Comparison of ENCODE assay signal across 2 cellular contexts in genomic region chr1:38105267-38105666, GRCh38.
TF ChIP-seq lines count a peak whose summit lies in the region.

No MANE protein-coding gene starts in this region.

TF ChIP-seq in HEK293, 187 proteins besides CTCF, POLR2A, EP300 and RAD21:
- TF ChIP-seq ZNF664 (tag by site-specific recombination; IDR thresholded peaks at IDR 0.05) (peak; percentile 62; the same call in 1 of the 2 replicates), KLF9 (tag by site-specific recombination; IDR thresholded peaks at IDR 0.05; ENCODE audit: low read depth) (no peak)

TF ChIP-seq in K562, 482 proteins besides CTCF, POLR2A, EP300 and RAD21 (continues in another document):
- no peak for TF ChIP-seq ZNF592 (IDR thresholded peaks at IDR 0.05)
- peak; percentile 82 for TF ChIP-seq ATF7 (IDR thresholded peaks at IDR 0.05)
- peak; percentile 60 for TF ChIP-seq MYC (IDR thresholded peaks at IDR 0.05; ENCODE audit: low read depth, low read length)
- no peak for TF ChIP-seq MYC (CRISPR knock-in tag; IDR thresholded peaks at IDR 0.05; ENCODE audit: borderline replicate concordance, low read depth)
- TF ChIP-seq MTA3 (IDR thresholded peaks at IDR 0.05; ENCODE audit: borderline replicate concordance) = 0 out of 2 replicates have a peak, but pooled peaks have one; percentile 8
- peak; percentile 58 for TF ChIP-seq FOXJ2 (tag; IDR thresholded peaks at IDR 0.05)
- TF ChIP-seq ETV1 (tag; conservative IDR thresholded peaks at IDR 0.05; ENCODE audit: low read depth) = no peak
- peak; percentile 85 for TF ChIP-seq CEBPG (CRISPR knock-in tag; IDR thresholded peaks at IDR 0.05)
- peak; percentile 89 to 94 for TF ChIP-seq CEBPG (tag; conservative IDR thresholded peaks at IDR 0.05 in 1 of 2, IDR thresholded peaks at IDR 0.05 in 1 of 2)
- no peak for TF ChIP-seq NCOA4 (IDR thresholded peaks at IDR 0.05; ENCODE audit: partially characterized antibody)
- no peak for TF ChIP-seq HSF4 (CRISPR knock-in tag; IDR thresholded peaks at IDR 0.05; ENCODE audit: borderline replicate concordance)
- 0 out of 2 replicates have a peak, but pooled peaks have one; percentile 42 for TF ChIP-seq THRB (CRISPR knock-in tag; conservative IDR thresholded peaks at IDR 0.05)
- TF ChIP-seq SMAD4 (CRISPR knock-in tag; conservative IDR thresholded peaks at IDR 0.05) = peak; percentile 65; the same call in 1 of the 2 replicates
- no peak for TF ChIP-seq POLR3A (IDR thresholded peaks at IDR 0.05; ENCODE audit: borderline replicate concordance, extremely low read depth, insufficient read depth, insufficient read length)
- TF ChIP-seq SP2 (IDR thresholded peaks at IDR 0.05; ENCODE audit: extremely low read depth, low read depth, low read length, poor library complexity, severe bottlenecking) = no peak
- TF ChIP-seq LEF1 (IDR thresholded peaks at IDR 0.05) = peak; percentile 16; the same call in 1 of the 2 replicates
- no peak for TF ChIP-seq SREBF1 (IDR thresholded peaks at IDR 0.05; ENCODE audit: borderline replicate concordance, low read depth, low read length)
- TF ChIP-seq HOXB6 (CRISPR knock-in tag; IDR thresholded peaks at IDR 0.05; ENCODE audit: borderline replicate concordance) = no peak
- 0 out of 2 replicates have a peak, but pooled peaks have one; percentile 14 for TF ChIP-seq ELF4 (CRISPR knock-in tag; IDR thresholded peaks at IDR 0.05)
- TF ChIP-seq TRIM24 (IDR thresholded peaks at IDR 0.05) = peak; percentile 81 to 92; a peak in 2 of 4 replicates
- no peak for TF ChIP-seq FOXK2 (conservative IDR thresholded peaks at IDR 0.05 in 1 of 2, IDR thresholded peaks at IDR 0.05 in 1 of 2; ENCODE audit: low read depth in 2 of 2)
- TF ChIP-seq SMARCA4 (IDR thresholded peaks at IDR 0.05) = peak; percentile 61; the same call in 1 of the 2 replicates
- TF ChIP-seq SMARCE1 (IDR thresholded peaks at IDR 0.05) = peak; percentile 56; the same call in 1 of the 2 replicates
- peak; percentile 44; the same call in 1 of the 2 replicates for TF ChIP-seq SOX6 (IDR thresholded peaks at IDR 0.05)
- TF ChIP-seq CGGBP1 (CRISPR knock-in tag; IDR thresholded peaks at IDR 0.05) = no peak
- no peak for TF ChIP-seq POLR2G (IDR thresholded peaks at IDR 0.05; ENCODE audit: low read depth, low read length)
- TF ChIP-seq FUS (optimal IDR thresholded peaks at IDR 0.05; ENCODE audit: low read depth, low read length) = no peak
- no peak for TF ChIP-seq NBN (IDR thresholded peaks at IDR 0.05; ENCODE audit: low read depth)
- peak; percentile 43; the same call in 1 of the 2 replicates for TF ChIP-seq OTX1 (CRISPR knock-in tag; IDR thresholded peaks at IDR 0.05)
- peak; percentile 86 for TF ChIP-seq ATF4 (CRISPR knock-in tag; IDR thresholded peaks at IDR 0.05)
- no peak for TF ChIP-seq TGIF2 (CRISPR knock-in tag; IDR thresholded peaks at IDR 0.05)
- no peak for TF ChIP-seq CBX1 (IDR thresholded peaks at IDR 0.05; ENCODE audit: low read depth)
- TF ChIP-seq ATF3 (IDR thresholded peaks at IDR 0.05) = peak; percentile 90
- TF ChIP-seq ATF3 (CRISPR knock-in tag; conservative IDR thresholded peaks at IDR 0.05) = no peak
- no peak for TF ChIP-seq NR2C1 (IDR thresholded peaks at IDR 0.05)
- TF ChIP-seq NR2C1 (tag; IDR thresholded peaks at IDR 0.05) = peak; percentile 51
- TF ChIP-seq CHD1 (IDR thresholded peaks at IDR 0.05; ENCODE audit: low read length) = no peak
- no peak for TF ChIP-seq ZNF431 (CRISPR knock-in tag; IDR thresholded peaks at IDR 0.05)
- no peak for TF ChIP-seq RBM25 (IDR thresholded peaks at IDR 0.05; ENCODE audit: low read depth, low read length, severe bottlenecking)
- TF ChIP-seq KLF6 (CRISPR knock-in tag; IDR thresholded peaks at IDR 0.05; ENCODE audit: borderline replicate concordance) = peak; percentile 56; the same call in 1 of the 2 replicates
- peak; percentile 14; the same call in 1 of the 2 replicates for TF ChIP-seq ZNF766 (CRISPR knock-in tag; conservative IDR thresholded peaks at IDR 0.05)
- TF ChIP-seq TAF15 (IDR thresholded peaks at IDR 0.05; ENCODE audit: low read depth, low read length) = no peak
- TF ChIP-seq GTF2B (IDR thresholded peaks at IDR 0.05; ENCODE audit: extremely low read depth, insufficient read length) = no peak
- TF ChIP-seq ZEB2 (IDR thresholded peaks at IDR 0.05) = 0 out of 2 replicates have a peak, but pooled peaks have one; percentile 27
- TF ChIP-seq ASH1L (IDR thresholded peaks at IDR 0.05; ENCODE audit: borderline replicate concordance, low read depth, partially characterized antibody) = no peak
- peak; percentile 80 for TF ChIP-seq JUND (IDR thresholded peaks at IDR 0.05; ENCODE audit: borderline replicate concordance, low read depth, low read length)
- TF ChIP-seq JUND (tag; IDR thresholded peaks at IDR 0.05; ENCODE audit: borderline replicate concordance, low read depth, low read length) = no peak; the same call in 2 of the 3 replicates
- peak in 1 of 2 experiments; percentile 9; a peak in 1 of 4 replicates for TF ChIP-seq RCOR1 (IDR thresholded peaks at IDR 0.05; ENCODE audit: borderline replicate concordance in 1 of 2, low read depth in 2 of 2, low read length in 2 of 2)
- 0 out of 2 replicates have a peak, but pooled peaks have one; percentile 21 for TF ChIP-seq CTBP1 (IDR thresholded peaks at IDR 0.05; ENCODE audit: borderline replicate concordance)
- no peak for TF ChIP-seq BRF2 (IDR thresholded peaks at IDR 0.05; ENCODE audit: borderline replicate concordance, insufficient read depth, insufficient read length)
- TF ChIP-seq FOXA1 (IDR thresholded peaks at IDR 0.05; ENCODE audit: borderline replicate concordance) = no peak
- TF ChIP-seq ZNF778 (CRISPR knock-in tag; IDR thresholded peaks at IDR 0.05) = no peak
- peak; percentile 42 for TF ChIP-seq CXXC5 (CRISPR knock-in tag; IDR thresholded peaks at IDR 0.05)
- TF ChIP-seq NR2C2 (CRISPR knock-in tag; IDR thresholded peaks at IDR 0.05) = no peak
- peak; percentile 58; the same call in 1 of the 2 replicates for TF ChIP-seq NR2C2 (tag; IDR thresholded peaks at IDR 0.05)
- no peak for TF ChIP-seq HOMEZ (CRISPR knock-in tag; IDR thresholded peaks at IDR 0.05)
